Comparison of ENCODE assay signal across 8 cellular contexts in genomic region chr3:150410311-150411105, GRCh38. TPM values are rescaled to one million over a fixed set of nuclear protein-coding genes. Genes with fewer than 3 reads are reported as not detected.
DNase-seq lines count a peak whose midpoint lies in the region; ATAC-seq lines count a peak whose summit lies in the region.

No MANE protein-coding gene starts in this region.

- H3K4me3 Mint-ChIP-seq in activated CD8-positive, alpha-beta T cell treated with anti-CD3 and anti-CD28 coated beads, Interleukin-2, amount 10 ng/mL, durations not matched to agents 7 days and 5 days, result peak overlapping the region; percentile 92
- H3K4me3 Mint-ChIP-seq in stimulated activated naive CD8-positive, alpha-beta T cell treated with anti-CD3 and anti-CD28 coated beads, Interleukin-15, amount 100 ng/mL, for 72 hours, result peak overlapping the region; percentile 79 to 82

- H3K18ac ChIP-seq in mesendoderm (ENCODE audit: low read length), result no peak overlapping the region

- ATAC-seq in activated CD8-positive, alpha-beta T cell treated with anti-CD3 and anti-CD28 coated beads, Interleukin-2, amount 10 ng/mL, durations not matched to agents 7 days and 5 days, result peak; percentile 11
- peak; percentile 29 for ATAC-seq in stimulated activated naive CD8-positive, alpha-beta T cell treated with anti-CD3 and anti-CD28 coated beads, Interleukin-15, amount 100 ng/mL, for 72 hours

- H3K9me3 ChIP-seq in endocrine pancreas (ENCODE audit: control insufficient read depth, low read length), result no peaks in the 10 kb centered on the region

- no CpG with 5 or more reads among the region's 68 CpGs for WGBS in mesendoderm (ENCODE audit: extremely low coverage, insufficient coverage, low lambda C conversion rate)

- H2AK5ac ChIP-seq in mesendoderm (ENCODE audit: low read length), result no peak overlapping the region

- peaks cover 11% of the 10 kb centered on the region for H3K79me1 ChIP-seq in mesendoderm (ENCODE audit: low read length)

- H3K27ac ChIP-seq in mesendoderm (ENCODE audit: low read depth, low read length), result no peak overlapping the region

- peak overlapping the region; percentile 97 for H3K4me2 ChIP-seq in mesendoderm (ENCODE audit: low read length)

- H3K4me3 ChIP-seq in endocrine pancreas (ENCODE audit: control insufficient read depth, insufficient read depth, low read length) (peak overlapping the region; percentile 99), mesendoderm (ENCODE audit: low read length) (peak overlapping the region; percentile 80)

- no peaks in the 10 kb centered on the region for H3K36me3 ChIP-seq in endocrine pancreas (ENCODE audit: control insufficient read depth, insufficient read depth, low read length)
- no peaks in the 10 kb centered on the region for H3K36me3 ChIP-seq in mesendoderm (ENCODE audit: control insufficient read depth, insufficient read depth, low read length)

- H3K36me3 Mint-ChIP-seq in activated CD8-positive, alpha-beta T cell treated with anti-CD3 and anti-CD28 coated beads, Interleukin-2, amount 10 ng/mL, durations not matched to agents 7 days and 5 days (ENCODE audit: low read depth), result peaks cover 27% of the 10 kb centered on the region

- H2BK120ac ChIP-seq in mesendoderm (ENCODE audit: low read depth, low read length), result no peak overlapping the region

- peak overlapping the region; percentile 76 for H3K27ac Mint-ChIP-seq in activated CD8-positive, alpha-beta T cell treated with anti-CD3 and anti-CD28 coated beads, Interleukin-2, amount 10 ng/mL, durations not matched to agents 7 days and 5 days
- peak overlapping the region; percentile 37 to 94 for H3K27ac Mint-ChIP-seq in stimulated activated naive CD8-positive, alpha-beta T cell treated with anti-CD3 and anti-CD28 coated beads, Interleukin-15, amount 100 ng/mL, for 72 hours

- CTCF ChIA-PET in activated CD8-positive, alpha-beta T cell treated with anti-CD3 and anti-CD28 coated beads, Interleukin-2, amount 10 ng/mL, durations not matched to agents 7 days and 5 days (lab: Charles Lee), result interaction anchor here (0.8 to 3.2 kb wide), 17 partner anchors 8 to 377 kb away, joined by 3 to 26 read pairs (median 4); no protein-coding TSS in a partner anchor

- H3K9ac ChIP-seq in endocrine pancreas (ENCODE audit: control insufficient read depth, insufficient read depth, low read length), result peak overlapping the region; percentile 90
- H3K9ac ChIP-seq in mesendoderm (ENCODE audit: low read length), result peak overlapping the region; percentile 89

- H4K8ac ChIP-seq in mesendoderm (ENCODE audit: low read depth, low read length), result no peak overlapping the region

- H3K27me3 ChIP-seq in endocrine pancreas (ENCODE audit: control insufficient read depth, insufficient read depth, low read length) (no peaks in the 10 kb centered on the region), mesendoderm (ENCODE audit: insufficient read depth, low read length, poor library complexity) (no peaks in the 10 kb centered on the region)

- peaks cover 50% of the 10 kb centered on the region for H3K79me2 ChIP-seq in mesendoderm (ENCODE audit: control insufficient read depth, insufficient read depth, low read length)

- peaks cover 15% of the 10 kb centered on the region for H3K4me1 ChIP-seq in endocrine pancreas (ENCODE audit: control insufficient read depth, insufficient read depth, low read length)
- peaks cover 2% of the 10 kb centered on the region for H3K4me1 ChIP-seq in mesendoderm (ENCODE audit: control insufficient read depth, low read depth, low read length)

- H3K4ac ChIP-seq in mesendoderm (ENCODE audit: low read depth, low read length), result no peak overlapping the region

- H3K27me3 Mint-ChIP-seq in activated CD8-positive, alpha-beta T cell treated with anti-CD3 and anti-CD28 coated beads, Interleukin-2, amount 10 ng/mL, durations not matched to agents 7 days and 5 days (ENCODE audit: low read depth), result no peaks in the 10 kb centered on the region
- H3K27me3 Mint-ChIP-seq in stimulated activated naive CD8-positive, alpha-beta T cell treated with anti-CD3 and anti-CD28 coated beads, Interleukin-15, amount 100 ng/mL, for 72 hours, result no peaks in the 10 kb centered on the region

- no peaks in the 10 kb centered on the region for H3K9me3 Mint-ChIP-seq in activated CD8-positive, alpha-beta T cell treated with anti-CD3 and anti-CD28 coated beads, Interleukin-2, amount 10 ng/mL, durations not matched to agents 7 days and 5 days (ENCODE audit: insufficient read depth)
- no peaks in the 10 kb centered on the region for H3K9me3 Mint-ChIP-seq in stimulated activated naive CD8-positive, alpha-beta T cell treated with anti-CD3 and anti-CD28 coated beads, Interleukin-15, amount 100 ng/mL, for 72 hours

- POLR2A ChIA-PET in activated CD8-positive, alpha-beta T cell treated with anti-CD3 and anti-CD28 coated beads, Interleukin-2, amount 10 ng/mL, durations not matched to agents 7 days and 5 days (lab: Charles Lee), result interaction anchor here (2.0 to 4.7 kb wide), 3 partner anchors 9 to 353 kb away, joined by 6 to 36 read pairs (median 29); partner anchors contain the start of gene SIAH2

- H3K23ac ChIP-seq in mesendoderm (ENCODE audit: low read length), result peak overlapping the region; percentile 92

- DNase-seq in NCI-H82 (lab: John Stamatoyannopoulos, UW), result peak; percentile 72
- DNase-seq in NCI-H82 treated with DMSO at 0.1 percent for 48 hours (lab: John Stamatoyannopoulos, UW; ENCODE audit: unreplicated experiment), result no peak
- peak; percentile 36 for DNase-seq in NCI-H146 treated with DMSO at 0.1 percent for 48 hours (lab: John Stamatoyannopoulos, UW; ENCODE audit: unreplicated experiment)
- DNase-seq in activated CD8-positive, alpha-beta T cell treated with anti-CD3 and anti-CD28 coated beads, Interleukin-2, amount 10 ng/mL, durations not matched to agents 7 days and 5 days, result peak; percentile 48
- DNase-seq in mesendoderm, result peak; percentile 40
- peak; percentile 33 to 34 for DNase-seq in stimulated activated naive CD8-positive, alpha-beta T cell treated with anti-CD3 and anti-CD28 coated beads, Interleukin-15, amount 100 ng/mL, for 72 hours
- no peak for DNase-seq in dedifferentiated amniotic fluid mesenchymal stem cell (ENCODE audit: extremely low spot score)

- H2BK15ac ChIP-seq in mesendoderm (replicated peaks; ENCODE audit: low read depth), result no peak overlapping the region

- peak overlapping the region; percentile 88 for H3K56ac ChIP-seq in mesendoderm (ENCODE audit: low read length)

- no peak overlapping the region for H2BK5ac ChIP-seq in mesendoderm (ENCODE audit: low read length)

- peaks cover 44% of the 10 kb centered on the region for H3K4me1 Mint-ChIP-seq in activated CD8-positive, alpha-beta T cell treated with anti-CD3 and anti-CD28 coated beads, Interleukin-2, amount 10 ng/mL, durations not matched to agents 7 days and 5 days (ENCODE audit: low read depth)
- peaks cover 23% of the 10 kb centered on the region for H3K4me1 Mint-ChIP-seq in stimulated activated naive CD8-positive, alpha-beta T cell treated with anti-CD3 and anti-CD28 coated beads, Interleukin-15, amount 100 ng/mL, for 72 hours

- H4K5ac ChIP-seq in mesendoderm (ENCODE audit: low read length), result no peak overlapping the region

RNA-seq across cellular contexts. Expression of gene TSC22D2, which starts 2.4 kb away (rescaled TPM):
- 1 to 10 TPM; 8.6 to 8.9 TPM for total RNA-seq in activated CD8-positive, alpha-beta T cell treated with anti-CD3 and anti-CD28 coated beads, Interleukin-2, amount 10 ng/mL, durations not matched to agents 7 days and 5 days
- polyA plus RNA-seq in mesendoderm (2013, experiment 1 of 2), result 17.9 TPM
- polyA plus RNA-seq in mesendoderm (2013, experiment 2 of 2), result 18.6 TPM

Comparison
In these comparisons a context has a peak if more than half of its experiments do, and no peak if none do; other contexts are left out.
1. DNase-seq: peak in NCI-H82 (single experiment), NCI-H146 treated with DMSO at 0.1 percent for 48 hours (single experiment), activated CD8-positive, alpha-beta T cell treated with anti-CD3 and anti-CD28 coated beads, Interleukin-2, amount 10 ng/mL, durations not matched to agents 7 days and 5 days (single experiment), mesendoderm (single experiment) and stimulated activated naive CD8-positive, alpha-beta T cell treated with anti-CD3 and anti-CD28 coated beads, Interleukin-15, amount 100 ng/mL, for 72 hours (2 of 2); none in NCI-H82 treated with DMSO at 0.1 percent for 48 hours (single experiment) and dedifferentiated amniotic fluid mesenchymal stem cell (single experiment).